In genomic region chr22:38081636-38081940, GRCh38 we compare ENCODE assay signal across 1 cellular context.
TF ChIP-seq lines count a peak whose summit lies in the region.

No MANE protein-coding gene starts in this region.

TF ChIP-seq in HepG2, 621 proteins besides CTCF, POLR2A, EP300 and RAD21:
- TF ChIP-seq ZBTB14 (CRISPR knock-in tag; IDR thresholded peaks at IDR 0.05) (no peak), FLYWCH1 (CRISPR knock-in tag; IDR thresholded peaks at IDR 0.05) (no peak), ZNF546 (CRISPR knock-in tag; conservative IDR thresholded peaks at IDR 0.05) (no peak), REPIN1 (CRISPR knock-in tag; IDR thresholded peaks at IDR 0.05; ENCODE audit: borderline replicate concordance, low read depth) (no peak), WIZ (CRISPR knock-in tag; IDR thresholded peaks at IDR 0.05) (no peak), AKAP8 (CRISPR knock-in tag; IDR thresholded peaks at IDR 0.05) (no peak), MED8 (CRISPR knock-in tag; IDR thresholded peaks at IDR 0.05; ENCODE audit: insufficient replicate concordance) (no peak), ATAD3A (CRISPR knock-in tag; IDR thresholded peaks at IDR 0.05) (no peak), TCF7L2 (IDR thresholded peaks at IDR 0.05; ENCODE audit: low read depth, low read length) (no peak), ZKSCAN8 (CRISPR knock-in tag; IDR thresholded peaks at IDR 0.05; ENCODE audit: borderline replicate concordance) (no peak), ZNF549 (CRISPR knock-in tag; IDR thresholded peaks at IDR 0.05) (no peak), PHF20 (CRISPR knock-in tag; IDR thresholded peaks at IDR 0.05) (no peak), TAF15 (IDR thresholded peaks at IDR 0.05; ENCODE audit: low read depth, low read length, poor library complexity, severe bottlenecking) (no peak), HNRNPH1 (optimal IDR thresholded peaks at IDR 0.05; ENCODE audit: low read depth, low read length) (no peak)
- TF ChIP-seq, protein P1, sequence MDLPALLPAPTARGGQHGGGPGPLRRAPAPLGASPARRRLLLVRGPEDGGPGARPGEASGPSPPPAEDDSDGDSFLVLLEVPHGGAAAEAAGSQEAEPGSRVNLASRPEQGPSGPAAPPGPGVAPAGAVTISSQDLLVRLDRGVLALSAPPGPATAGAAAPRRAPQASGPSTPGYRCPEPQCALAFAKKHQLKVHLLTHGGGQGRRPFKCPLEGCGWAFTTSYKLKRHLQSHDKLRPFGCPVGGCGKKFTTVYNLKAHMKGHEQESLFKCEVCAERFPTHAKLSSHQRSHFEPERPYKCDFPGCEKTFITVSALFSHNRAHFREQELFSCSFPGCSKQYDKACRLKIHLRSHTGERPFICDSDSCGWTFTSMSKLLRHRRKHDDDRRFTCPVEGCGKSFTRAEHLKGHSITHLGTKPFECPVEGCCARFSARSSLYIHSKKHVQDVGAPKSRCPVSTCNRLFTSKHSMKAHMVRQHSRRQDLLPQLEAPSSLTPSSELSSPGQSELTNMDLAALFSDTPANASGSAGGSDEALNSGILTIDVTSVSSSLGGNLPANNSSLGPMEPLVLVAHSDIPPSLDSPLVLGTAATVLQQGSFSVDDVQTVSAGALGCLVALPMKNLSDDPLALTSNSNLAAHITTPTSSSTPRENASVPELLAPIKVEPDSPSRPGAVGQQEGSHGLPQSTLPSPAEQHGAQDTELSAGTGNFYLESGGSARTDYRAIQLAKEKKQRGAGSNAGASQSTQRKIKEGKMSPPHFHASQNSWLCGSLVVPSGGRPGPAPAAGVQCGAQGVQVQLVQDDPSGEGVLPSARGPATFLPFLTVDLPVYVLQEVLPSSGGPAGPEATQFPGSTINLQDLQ (CRISPR knock-in tag; IDR thresholded peaks at IDR 0.05), result no peak
- TF ChIP-seq, protein P2, sequence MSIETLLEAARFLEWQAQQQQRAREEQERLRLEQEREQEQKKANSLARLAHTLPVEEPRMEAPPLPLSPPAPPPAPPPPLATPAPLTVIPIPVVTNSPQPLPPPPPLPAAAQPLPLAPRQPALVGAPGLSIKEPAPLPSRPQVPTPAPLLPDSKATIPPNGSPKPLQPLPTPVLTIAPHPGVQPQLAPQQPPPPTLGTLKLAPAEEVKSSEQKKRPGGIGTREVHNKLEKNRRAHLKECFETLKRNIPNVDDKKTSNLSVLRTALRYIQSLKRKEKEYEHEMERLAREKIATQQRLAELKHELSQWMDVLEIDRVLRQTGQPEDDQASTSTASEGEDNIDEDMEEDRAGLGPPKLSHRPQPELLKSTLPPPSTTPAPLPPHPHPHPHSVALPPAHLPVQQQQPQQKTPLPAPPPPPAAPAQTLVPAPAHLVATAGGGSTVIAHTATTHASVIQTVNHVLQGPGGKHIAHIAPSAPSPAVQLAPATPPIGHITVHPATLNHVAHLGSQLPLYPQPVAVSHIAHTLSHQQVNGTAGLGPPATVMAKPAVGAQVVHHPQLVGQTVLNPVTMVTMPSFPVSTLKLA (IDR thresholded peaks at IDR 0.05), result no peak
- TF ChIP-seq, protein P3, sequence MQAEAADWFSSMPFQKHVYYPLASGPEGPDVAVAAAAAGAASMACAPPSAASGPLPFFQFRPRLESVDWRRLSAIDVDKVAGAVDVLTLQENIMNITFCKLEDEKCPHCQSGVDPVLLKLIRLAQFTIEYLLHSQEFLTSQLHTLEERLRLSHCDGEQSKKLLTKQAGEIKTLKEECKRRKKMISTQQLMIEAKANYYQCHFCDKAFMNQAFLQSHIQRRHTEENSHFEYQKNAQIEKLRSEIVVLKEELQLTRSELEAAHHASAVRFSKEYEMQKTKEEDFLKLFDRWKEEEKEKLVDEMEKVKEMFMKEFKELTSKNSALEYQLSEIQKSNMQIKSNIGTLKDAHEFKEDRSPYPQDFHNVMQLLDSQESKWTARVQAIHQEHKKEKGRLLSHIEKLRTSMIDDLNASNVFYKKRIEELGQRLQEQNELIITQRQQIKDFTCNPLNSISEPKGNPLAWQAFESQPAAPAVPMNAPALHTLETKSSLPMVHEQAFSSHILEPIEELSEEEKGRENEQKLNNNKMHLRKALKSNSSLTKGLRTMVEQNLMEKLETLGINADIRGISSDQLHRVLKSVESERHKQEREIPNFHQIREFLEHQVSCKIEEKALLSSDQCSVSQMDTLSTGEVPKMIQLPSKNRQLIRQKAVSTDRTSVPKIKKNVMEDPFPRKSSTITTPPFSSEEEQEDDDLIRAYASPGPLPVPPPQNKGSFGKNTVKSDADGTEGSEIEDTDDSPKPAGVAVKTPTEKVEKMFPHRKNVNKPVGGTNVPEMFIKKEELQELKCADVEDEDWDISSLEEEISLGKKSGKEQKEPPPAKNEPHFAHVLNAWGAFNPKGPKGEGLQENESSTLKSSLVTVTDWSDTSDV (CRISPR knock-in tag; IDR thresholded peaks at IDR 0.05), result no peak
TF ChIP-seq in HepG2: peak in this region for 0.
